1 cellular context compared by ENCODE assay signal in the genomic region with DNA sequence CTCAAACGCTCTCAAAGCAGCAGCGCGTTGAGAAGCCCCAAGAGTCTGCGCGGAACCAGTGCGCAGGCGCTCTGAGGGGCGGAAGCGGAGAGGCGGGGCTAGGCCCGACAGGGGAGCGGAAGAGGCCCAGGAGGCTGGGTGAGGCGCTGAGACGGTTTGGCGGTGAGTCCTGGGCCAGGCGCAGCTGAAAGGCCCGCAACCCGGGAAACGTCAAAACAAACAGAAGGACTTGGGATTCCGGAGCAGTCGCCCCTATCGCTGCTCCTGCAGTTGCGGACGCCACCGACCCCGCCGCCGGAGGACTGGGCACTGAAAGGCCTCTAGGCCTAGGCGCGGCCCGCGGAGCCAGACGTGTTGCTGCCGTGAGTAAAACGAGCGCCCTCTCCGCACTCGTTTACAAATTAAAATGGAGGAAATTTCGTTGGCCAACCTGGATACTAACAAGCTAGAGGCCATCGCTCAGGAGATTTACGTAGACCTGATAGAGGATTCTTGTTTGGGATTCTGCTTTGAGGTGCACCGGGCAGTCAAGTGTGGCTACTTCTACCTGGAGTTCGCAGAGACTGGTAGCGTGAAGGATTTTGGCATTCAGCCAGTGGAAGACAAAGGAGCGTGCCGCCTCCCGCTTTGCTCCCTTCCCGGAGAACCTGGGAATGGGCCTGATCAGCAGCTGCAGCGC.
A peak's percentile ranks its signal among the peaks of the same experiment; 100 is the strongest.
TF ChIP-seq lines count a peak whose summit lies in the region.

A gene with protein sequence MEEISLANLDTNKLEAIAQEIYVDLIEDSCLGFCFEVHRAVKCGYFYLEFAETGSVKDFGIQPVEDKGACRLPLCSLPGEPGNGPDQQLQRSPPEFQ (plus strand): TSS at position 129 of the 679 bp plus-strand sequence. CDS start 278 bp downstream, at position 407.

TF ChIP-seq in HepG2, 621 proteins besides CTCF, POLR2A, EP300 and RAD21 (continued from another document and continues in another):
- TF ChIP-seq, protein P1, sequence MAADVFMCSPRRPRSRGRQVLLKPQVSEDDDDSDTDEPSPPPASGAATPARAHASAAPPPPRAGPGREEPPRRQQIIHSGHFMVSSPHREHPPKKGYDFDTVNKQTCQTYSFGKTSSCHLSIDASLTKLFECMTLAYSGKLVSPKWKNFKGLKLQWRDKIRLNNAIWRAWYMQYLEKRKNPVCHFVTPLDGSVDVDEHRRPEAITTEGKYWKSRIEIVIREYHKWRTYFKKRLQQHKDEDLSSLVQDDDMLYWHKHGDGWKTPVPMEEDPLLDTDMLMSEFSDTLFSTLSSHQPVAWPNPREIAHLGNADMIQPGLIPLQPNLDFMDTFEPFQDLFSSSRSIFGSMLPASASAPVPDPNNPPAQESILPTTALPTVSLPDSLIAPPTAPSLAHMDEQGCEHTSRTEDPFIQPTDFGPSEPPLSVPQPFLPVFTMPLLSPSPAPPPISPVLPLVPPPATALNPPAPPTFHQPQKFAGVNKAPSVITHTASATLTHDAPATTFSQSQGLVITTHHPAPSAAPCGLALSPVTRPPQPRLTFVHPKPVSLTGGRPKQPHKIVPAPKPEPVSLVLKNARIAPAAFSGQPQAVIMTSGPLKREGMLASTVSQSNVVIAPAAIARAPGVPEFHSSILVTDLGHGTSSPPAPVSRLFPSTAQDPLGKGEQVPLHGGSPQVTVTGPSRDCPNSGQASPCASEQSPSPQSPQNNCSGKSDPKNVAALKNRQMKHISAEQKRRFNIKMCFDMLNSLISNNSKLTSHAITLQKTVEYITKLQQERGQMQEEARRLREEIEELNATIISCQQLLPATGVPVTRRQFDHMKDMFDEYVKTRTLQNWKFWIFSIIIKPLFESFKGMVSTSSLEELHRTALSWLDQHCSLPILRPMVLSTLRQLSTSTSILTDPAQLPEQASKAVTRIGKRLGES (CRISPR knock-in tag; IDR thresholded peaks at IDR 0.05; ENCODE audit: borderline replicate concordance) = no peak
- TF ChIP-seq ZMYM4 (CRISPR knock-in tag; IDR thresholded peaks at IDR 0.05) = peak; percentile 84
- peak; percentile 98 for TF ChIP-seq ZNF816 (CRISPR knock-in tag; IDR thresholded peaks at IDR 0.05; ENCODE audit: borderline replicate concordance)
- peak; percentile 58; the same call in 1 of the 2 replicates for TF ChIP-seq ZNF788 (CRISPR knock-in tag; IDR thresholded peaks at IDR 0.05; ENCODE audit: borderline replicate concordance)
- TF ChIP-seq MED8 (CRISPR knock-in tag; IDR thresholded peaks at IDR 0.05; ENCODE audit: insufficient replicate concordance) = no peak
- TF ChIP-seq ZNF790 (CRISPR knock-in tag; IDR thresholded peaks at IDR 0.05; ENCODE audit: borderline replicate concordance) = peak; percentile 81; the same call in 1 of the 2 replicates
- TF ChIP-seq, protein P2, sequence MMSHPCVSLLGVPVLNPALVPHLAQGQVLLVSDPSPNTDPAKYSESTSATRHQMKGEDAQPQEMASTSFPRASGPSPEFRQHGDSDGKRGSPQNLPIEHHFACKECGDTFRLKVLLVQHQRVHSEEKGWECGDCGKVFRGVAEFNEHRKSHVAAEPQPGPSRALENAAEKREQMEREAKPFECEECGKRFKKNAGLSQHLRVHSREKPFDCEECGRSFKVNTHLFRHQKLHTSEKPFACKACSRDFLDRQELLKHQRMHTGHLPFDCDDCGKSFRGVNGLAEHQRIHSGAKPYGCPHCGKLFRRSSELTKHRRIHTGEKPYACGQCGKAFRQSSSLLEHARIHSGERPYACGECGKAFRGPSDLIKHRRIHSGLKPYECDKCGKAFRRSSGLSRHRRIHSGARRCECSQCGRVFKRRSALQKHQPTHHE (CRISPR knock-in tag; IDR thresholded peaks at IDR 0.05; ENCODE audit: borderline replicate concordance) = peak; percentile 63; the same call in 1 of the 2 replicates
- TF ChIP-seq, protein P3, sequence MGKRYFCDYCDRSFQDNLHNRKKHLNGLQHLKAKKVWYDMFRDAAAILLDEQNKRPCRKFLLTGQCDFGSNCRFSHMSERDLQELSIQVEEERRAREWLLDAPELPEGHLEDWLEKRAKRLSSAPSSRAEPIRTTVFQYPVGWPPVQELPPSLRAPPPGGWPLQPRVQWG (CRISPR knock-in tag; IDR thresholded peaks at IDR 0.05; ENCODE audit: borderline replicate concordance, low read depth) = no peak
- TF ChIP-seq, protein P4, sequence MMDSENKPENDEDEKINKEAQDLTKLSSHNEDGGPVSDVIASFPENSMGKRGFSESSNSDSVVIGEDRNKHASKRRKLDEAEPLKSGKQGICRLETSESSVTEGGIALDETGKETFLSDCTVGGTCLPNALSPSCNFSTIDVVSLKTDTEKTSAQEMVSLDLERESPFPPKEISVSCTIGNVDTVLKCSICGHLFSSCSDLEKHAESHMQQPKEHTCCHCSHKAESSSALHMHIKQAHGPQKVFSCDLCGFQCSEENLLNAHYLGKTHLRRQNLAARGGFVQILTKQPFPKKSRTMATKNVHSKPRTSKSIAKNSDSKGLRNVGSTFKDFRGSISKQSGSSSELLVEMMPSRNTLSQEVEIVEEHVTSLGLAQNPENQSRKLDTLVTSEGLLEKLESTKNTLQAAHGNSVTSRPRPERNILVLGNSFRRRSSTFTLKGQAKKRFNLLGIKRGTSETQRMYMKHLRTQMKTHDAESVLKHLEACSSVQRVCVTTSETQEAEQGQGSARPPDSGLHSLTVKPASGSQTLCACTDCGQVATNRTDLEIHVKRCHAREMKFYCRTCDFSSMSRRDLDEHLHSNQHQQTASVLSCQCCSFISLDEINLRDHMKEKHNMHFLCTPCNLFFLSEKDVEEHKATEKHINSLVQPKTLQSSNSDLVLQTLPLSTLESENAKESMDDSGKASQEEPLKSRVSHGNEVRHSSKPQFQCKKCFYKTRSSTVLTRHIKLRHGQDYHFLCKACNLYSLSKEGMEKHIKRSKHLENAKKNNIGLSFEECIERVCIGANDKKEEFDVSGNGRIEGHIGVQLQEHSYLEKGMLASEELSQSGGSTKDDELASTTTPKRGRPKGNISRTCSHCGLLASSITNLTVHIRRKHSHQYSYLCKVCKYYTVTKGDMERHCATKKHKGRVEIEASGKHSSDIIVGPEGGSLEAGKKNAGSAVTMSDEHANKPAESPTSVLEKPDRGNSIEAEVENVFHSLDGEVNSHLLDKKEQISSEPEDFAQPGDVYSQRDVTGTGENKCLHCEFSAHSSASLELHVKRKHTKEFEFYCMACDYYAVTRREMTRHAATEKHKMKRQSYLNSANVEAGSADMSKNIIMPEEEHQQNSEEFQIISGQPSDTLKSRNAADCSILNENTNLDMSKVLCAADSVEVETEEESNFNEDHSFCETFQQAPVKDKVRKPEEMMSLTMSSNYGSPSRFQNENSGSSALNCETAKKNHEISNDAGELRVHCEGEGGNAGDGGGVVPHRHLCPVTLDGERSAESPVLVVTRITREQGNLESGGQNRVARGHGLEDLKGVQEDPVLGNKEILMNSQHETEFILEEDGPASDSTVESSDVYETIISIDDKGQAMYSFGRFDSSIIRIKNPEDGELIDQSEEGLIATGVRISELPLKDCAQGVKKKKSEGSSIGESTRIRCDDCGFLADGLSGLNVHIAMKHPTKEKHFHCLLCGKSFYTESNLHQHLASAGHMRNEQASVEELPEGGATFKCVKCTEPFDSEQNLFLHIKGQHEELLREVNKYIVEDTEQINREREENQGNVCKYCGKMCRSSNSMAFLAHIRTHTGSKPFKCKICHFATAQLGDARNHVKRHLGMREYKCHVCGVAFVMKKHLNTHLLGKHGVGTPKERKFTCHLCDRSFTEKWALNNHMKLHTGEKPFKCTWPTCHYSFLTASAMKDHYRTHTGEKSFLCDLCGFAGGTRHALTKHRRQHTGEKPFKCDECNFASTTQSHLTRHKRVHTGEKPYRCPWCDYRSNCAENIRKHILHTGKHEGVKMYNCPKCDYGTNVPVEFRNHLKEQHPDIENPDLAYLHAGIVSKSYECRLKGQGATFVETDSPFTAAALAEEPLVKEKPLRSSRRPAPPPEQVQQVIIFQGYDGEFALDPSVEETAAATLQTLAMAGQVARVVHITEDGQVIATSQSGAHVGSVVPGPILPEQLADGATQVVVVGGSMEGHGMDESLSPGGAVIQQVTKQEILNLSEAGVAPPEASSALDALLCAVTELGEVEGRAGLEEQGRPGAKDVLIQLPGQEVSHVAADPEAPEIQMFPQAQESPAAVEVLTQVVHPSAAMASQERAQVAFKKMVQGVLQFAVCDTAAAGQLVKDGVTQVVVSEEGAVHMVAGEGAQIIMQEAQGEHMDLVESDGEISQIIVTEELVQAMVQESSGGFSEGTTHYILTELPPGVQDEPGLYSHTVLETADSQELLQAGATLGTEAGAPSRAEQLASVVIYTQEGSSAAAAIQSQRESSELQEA (CRISPR knock-in tag; IDR thresholded peaks at IDR 0.05; ENCODE audit: not compliant biosample characterization) = peak; percentile 73
- TF ChIP-seq SMYD3 (CRISPR knock-in tag; IDR thresholded peaks at IDR 0.05) = no peak
- no peak for TF ChIP-seq CHD2 (IDR thresholded peaks at IDR 0.05; ENCODE audit: low read depth, low read length)
- TF ChIP-seq, protein P5, sequence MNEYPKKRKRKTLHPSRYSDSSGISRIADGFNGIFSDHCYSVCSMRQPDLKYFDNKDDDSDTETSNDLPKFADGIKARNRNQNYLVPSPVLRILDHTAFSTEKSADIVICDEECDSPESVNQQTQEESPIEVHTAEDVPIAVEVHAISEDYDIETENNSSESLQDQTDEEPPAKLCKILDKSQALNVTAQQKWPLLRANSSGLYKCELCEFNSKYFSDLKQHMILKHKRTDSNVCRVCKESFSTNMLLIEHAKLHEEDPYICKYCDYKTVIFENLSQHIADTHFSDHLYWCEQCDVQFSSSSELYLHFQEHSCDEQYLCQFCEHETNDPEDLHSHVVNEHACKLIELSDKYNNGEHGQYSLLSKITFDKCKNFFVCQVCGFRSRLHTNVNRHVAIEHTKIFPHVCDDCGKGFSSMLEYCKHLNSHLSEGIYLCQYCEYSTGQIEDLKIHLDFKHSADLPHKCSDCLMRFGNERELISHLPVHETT (CRISPR knock-in tag; conservative IDR thresholded peaks at IDR 0.05) = 0 out of 2 replicates have a peak, but pooled peaks have one; percentile 56
- no peak for TF ChIP-seq ZNF562 (CRISPR knock-in tag; IDR thresholded peaks at IDR 0.05; ENCODE audit: borderline replicate concordance)
- TF ChIP-seq, protein P6, sequence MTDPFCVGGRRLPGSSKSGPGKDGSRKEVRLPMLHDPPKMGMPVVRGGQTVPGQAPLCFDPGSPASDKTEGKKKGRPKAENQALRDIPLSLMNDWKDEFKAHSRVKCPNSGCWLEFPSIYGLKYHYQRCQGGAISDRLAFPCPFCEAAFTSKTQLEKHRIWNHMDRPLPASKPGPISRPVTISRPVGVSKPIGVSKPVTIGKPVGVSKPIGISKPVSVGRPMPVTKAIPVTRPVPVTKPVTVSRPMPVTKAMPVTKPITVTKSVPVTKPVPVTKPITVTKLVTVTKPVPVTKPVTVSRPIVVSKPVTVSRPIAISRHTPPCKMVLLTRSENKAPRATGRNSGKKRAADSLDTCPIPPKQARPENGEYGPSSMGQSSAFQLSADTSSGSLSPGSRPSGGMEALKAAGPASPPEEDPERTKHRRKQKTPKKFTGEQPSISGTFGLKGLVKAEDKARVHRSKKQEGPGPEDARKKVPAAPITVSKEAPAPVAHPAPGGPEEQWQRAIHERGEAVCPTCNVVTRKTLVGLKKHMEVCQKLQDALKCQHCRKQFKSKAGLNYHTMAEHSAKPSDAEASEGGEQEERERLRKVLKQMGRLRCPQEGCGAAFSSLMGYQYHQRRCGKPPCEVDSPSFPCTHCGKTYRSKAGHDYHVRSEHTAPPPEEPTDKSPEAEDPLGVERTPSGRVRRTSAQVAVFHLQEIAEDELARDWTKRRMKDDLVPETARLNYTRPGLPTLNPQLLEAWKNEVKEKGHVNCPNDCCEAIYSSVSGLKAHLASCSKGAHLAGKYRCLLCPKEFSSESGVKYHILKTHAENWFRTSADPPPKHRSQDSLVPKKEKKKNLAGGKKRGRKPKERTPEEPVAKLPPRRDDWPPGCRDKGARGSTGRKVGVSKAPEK (CRISPR knock-in tag; IDR thresholded peaks at IDR 0.05; ENCODE audit: borderline replicate concordance) = no peak
- peak; percentile 57 for TF ChIP-seq AGO2 (optimal IDR thresholded peaks at IDR 0.05; ENCODE audit: low read depth, low read length)
- no peak for TF ChIP-seq ZFP41 (CRISPR knock-in tag; IDR thresholded peaks at IDR 0.05; ENCODE audit: borderline replicate concordance)
- 0 out of 2 replicates have a peak, but pooled peaks have one; percentile 18 for TF ChIP-seq MIXL1 (CRISPR knock-in tag; IDR thresholded peaks at IDR 0.05)
- TF ChIP-seq, protein P7, sequence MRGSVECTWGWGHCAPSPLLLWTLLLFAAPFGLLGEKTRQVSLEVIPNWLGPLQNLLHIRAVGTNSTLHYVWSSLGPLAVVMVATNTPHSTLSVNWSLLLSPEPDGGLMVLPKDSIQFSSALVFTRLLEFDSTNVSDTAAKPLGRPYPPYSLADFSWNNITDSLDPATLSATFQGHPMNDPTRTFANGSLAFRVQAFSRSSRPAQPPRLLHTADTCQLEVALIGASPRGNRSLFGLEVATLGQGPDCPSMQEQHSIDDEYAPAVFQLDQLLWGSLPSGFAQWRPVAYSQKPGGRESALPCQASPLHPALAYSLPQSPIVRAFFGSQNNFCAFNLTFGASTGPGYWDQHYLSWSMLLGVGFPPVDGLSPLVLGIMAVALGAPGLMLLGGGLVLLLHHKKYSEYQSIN (CRISPR knock-in tag; IDR thresholded peaks at IDR 0.05; ENCODE audit: borderline replicate concordance) = no peak
- no peak for TF ChIP-seq ARNT2 (CRISPR knock-in tag; IDR thresholded peaks at IDR 0.05; ENCODE audit: low read depth)
- TF ChIP-seq ZNF317 (CRISPR knock-in tag; IDR thresholded peaks at IDR 0.05) = peak; percentile 87; the same call in 1 of the 2 replicates
- TF ChIP-seq, protein P8, sequence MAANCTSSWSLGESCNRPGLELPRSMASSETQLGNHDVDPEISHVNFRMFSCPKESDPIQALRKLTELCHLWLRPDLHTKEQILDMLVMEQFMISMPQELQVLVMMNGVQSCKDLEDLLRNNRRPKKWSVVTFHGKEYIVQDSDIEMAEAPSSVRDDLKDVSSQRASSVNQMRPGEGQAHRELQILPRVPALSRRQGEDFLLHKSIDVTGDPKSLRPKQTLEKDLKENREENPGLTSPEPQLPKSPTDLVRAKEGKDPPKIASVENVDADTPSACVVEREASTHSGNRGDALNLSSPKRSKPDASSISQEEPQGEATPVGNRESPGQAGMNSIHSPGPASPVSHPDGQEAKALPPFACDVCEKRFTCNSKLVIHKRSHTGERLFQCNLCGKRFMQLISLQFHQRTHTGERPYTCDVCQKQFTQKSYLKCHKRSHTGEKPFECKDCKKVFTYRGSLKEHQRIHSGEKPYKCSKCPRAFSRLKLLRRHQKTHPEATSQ (CRISPR knock-in tag; IDR thresholded peaks at IDR 0.05; ENCODE audit: borderline replicate concordance) = no peak
- TF ChIP-seq ZNF883 (CRISPR knock-in tag; IDR thresholded peaks at IDR 0.05; ENCODE audit: not compliant biosample characterization) = peak; percentile 77
- TF ChIP-seq, protein P9, sequence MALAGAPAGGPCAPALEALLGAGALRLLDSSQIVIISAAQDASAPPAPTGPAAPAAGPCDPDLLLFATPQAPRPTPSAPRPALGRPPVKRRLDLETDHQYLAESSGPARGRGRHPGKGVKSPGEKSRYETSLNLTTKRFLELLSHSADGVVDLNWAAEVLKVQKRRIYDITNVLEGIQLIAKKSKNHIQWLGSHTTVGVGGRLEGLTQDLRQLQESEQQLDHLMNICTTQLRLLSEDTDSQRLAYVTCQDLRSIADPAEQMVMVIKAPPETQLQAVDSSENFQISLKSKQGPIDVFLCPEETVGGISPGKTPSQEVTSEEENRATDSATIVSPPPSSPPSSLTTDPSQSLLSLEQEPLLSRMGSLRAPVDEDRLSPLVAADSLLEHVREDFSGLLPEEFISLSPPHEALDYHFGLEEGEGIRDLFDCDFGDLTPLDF (CRISPR knock-in tag; IDR thresholded peaks at IDR 0.05) = no peak; the same call in 1 of the 2 replicates
- TF ChIP-seq SP1 (IDR thresholded peaks at IDR 0.05) = no peak
- 0 out of 2 replicates have a peak, but pooled peaks have one; percentile 15 for TF ChIP-seq SP1 (CRISPR knock-in tag; IDR thresholded peaks at IDR 0.05)
- TF ChIP-seq REL (CRISPR knock-in tag; conservative IDR thresholded peaks at IDR 0.05) = no peak
